In the genomic region with DNA sequence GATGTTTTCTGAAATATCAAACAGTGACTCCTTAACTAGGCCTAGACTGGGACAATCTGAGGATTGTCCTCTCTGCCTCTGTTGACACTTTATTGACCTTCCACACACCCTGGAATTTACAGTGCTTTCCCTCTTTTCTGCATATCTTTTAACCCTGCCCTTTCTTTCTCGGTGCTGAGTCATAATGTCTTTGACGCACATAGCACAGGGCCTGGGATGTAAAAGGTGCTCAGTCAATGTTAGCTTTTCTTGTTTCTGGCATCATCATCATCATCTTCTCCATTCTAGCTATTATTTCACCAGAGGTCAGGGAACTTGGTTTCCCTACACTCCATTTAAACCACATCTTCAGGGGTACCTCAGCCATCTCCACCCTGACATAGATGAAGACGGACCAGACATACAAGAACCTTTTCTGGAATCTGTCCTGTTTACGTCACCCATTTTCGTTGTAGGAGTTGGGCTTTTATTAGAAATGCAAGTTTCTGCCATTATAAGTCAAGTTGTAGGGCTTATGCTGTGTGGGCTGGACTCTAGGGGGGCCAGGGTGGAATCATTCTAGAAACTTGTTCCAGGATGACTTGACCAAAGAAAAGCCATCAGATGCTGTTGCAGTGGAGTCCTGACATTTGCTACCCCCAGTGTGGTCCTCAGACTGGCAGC, we compare ENCODE assay signal across 12 cellular contexts. TPM values are rescaled to one million over a fixed set of nuclear protein-coding genes. Genes with fewer than 3 reads are reported as not detected.
DNase-seq lines count a peak whose midpoint lies in the region; ATAC-seq and TF ChIP-seq lines count a peak whose summit lies in the region.
"Had no signal": no experiment of that assay in that cellular context is flagged by ENCODE, and none has a peak within 500 bp of the region (broad histone marks: within the 10 kb centered on the region; RNA-seq: fewer than 3 reads in every experiment).

No MANE protein-coding gene starts in this region.

- CTCF ChIA-PET in activated CD4-positive, alpha-beta T cell treated with anti-CD3 and anti-CD28 coated beads, Interleukin-2, amount 10 ng/mL, durations not matched to agents 7 days and 5 days (lab: Charles Lee) = no interaction called here
- CTCF ChIA-PET in activated CD8-positive, alpha-beta T cell treated with anti-CD3 and anti-CD28 coated beads, Interleukin-2, amount 10 ng/mL, durations not matched to agents 7 days and 5 days (lab: Charles Lee) = interaction anchor here (0.7 to 0.9 kb wide), 2 partner anchors 25 to 27 kb away, joined by 3 read pairs; no protein-coding TSS in a partner anchor

- peaks cover 69% of the 10 kb centered on the region for H3K36me3 Mint-ChIP-seq in activated CD4-positive, alpha-beta T cell treated with anti-CD3 and anti-CD28 coated beads, Interleukin-2, amount 10 ng/mL, durations not matched to agents 7 days and 5 days (ENCODE audit: low read depth)
- peaks cover 65% of the 10 kb centered on the region for H3K36me3 Mint-ChIP-seq in activated CD8-positive, alpha-beta T cell treated with anti-CD3 and anti-CD28 coated beads, Interleukin-2, amount 10 ng/mL, durations not matched to agents 7 days and 5 days (ENCODE audit: low read depth)

- no peak overlapping the region for H3K4me3 Mint-ChIP-seq in activated CD4-positive, alpha-beta T cell treated with anti-CD3 and anti-CD28 coated beads, Interleukin-2, amount 10 ng/mL, durations not matched to agents 7 days and 5 days
- H3K4me3 Mint-ChIP-seq in activated CD8-positive, alpha-beta T cell treated with anti-CD3 and anti-CD28 coated beads, Interleukin-2, amount 10 ng/mL, durations not matched to agents 7 days and 5 days = no peak overlapping the region

- H3K9me3 ChIP-seq in stomach smooth muscle (ENCODE audit: control insufficient read depth in 2 of 2, low read length in 2 of 2) = no peaks in the 10 kb centered on the region
- H3K9me3 ChIP-seq: colonic mucosa had no signal

- ATAC-seq in activated CD8-positive, alpha-beta T cell treated with anti-CD3 and anti-CD28 coated beads, Interleukin-2, amount 10 ng/mL, durations not matched to agents 7 days and 5 days = no peak
- ATAC-seq in HG03442 (IDR thresholded peaks at IDR 0.05; ENCODE audit: unreplicated experiment) (no peak), HG03095 (IDR thresholded peaks at IDR 0.05; ENCODE audit: unreplicated experiment) (no peak), HG02610 (IDR thresholded peaks at IDR 0.05; ENCODE audit: unreplicated experiment) (no peak)
- ATAC-seq: Panc1 had no signal

- peaks cover 60% of the 10 kb centered on the region for H3K4me1 ChIP-seq in stomach smooth muscle (ENCODE audit: control insufficient read depth, insufficient read depth, low read length)

- peaks cover 57% of the 10 kb centered on the region for H3K4me1 Mint-ChIP-seq in activated CD4-positive, alpha-beta T cell treated with anti-CD3 and anti-CD28 coated beads, Interleukin-2, amount 10 ng/mL, durations not matched to agents 7 days and 5 days
- peaks cover 67% of the 10 kb centered on the region for H3K4me1 Mint-ChIP-seq in activated CD8-positive, alpha-beta T cell treated with anti-CD3 and anti-CD28 coated beads, Interleukin-2, amount 10 ng/mL, durations not matched to agents 7 days and 5 days (ENCODE audit: low read depth)

- no peak for TF ChIP-seq CTCF in fibroblast of mammary gland (conservative IDR thresholded peaks at IDR 0.05; ENCODE audit: control insufficient read depth, insufficient read depth, low read depth, low read length)

- peak overlapping the region; percentile 100 for H3K27ac Mint-ChIP-seq in activated CD4-positive, alpha-beta T cell treated with anti-CD3 and anti-CD28 coated beads, Interleukin-2, amount 10 ng/mL, durations not matched to agents 7 days and 5 days
- peak overlapping the region; percentile 97 for H3K27ac Mint-ChIP-seq in activated CD8-positive, alpha-beta T cell treated with anti-CD3 and anti-CD28 coated beads, Interleukin-2, amount 10 ng/mL, durations not matched to agents 7 days and 5 days

- H3K27me3 Mint-ChIP-seq in activated CD4-positive, alpha-beta T cell treated with anti-CD3 and anti-CD28 coated beads, Interleukin-2, amount 10 ng/mL, durations not matched to agents 7 days and 5 days = no peaks in the 10 kb centered on the region
- no peaks in the 10 kb centered on the region for H3K27me3 Mint-ChIP-seq in activated CD8-positive, alpha-beta T cell treated with anti-CD3 and anti-CD28 coated beads, Interleukin-2, amount 10 ng/mL, durations not matched to agents 7 days and 5 days (ENCODE audit: low read depth)

- peaks cover 22 to 26% of the 10 kb centered on the region in 2 donors for H3K36me3 ChIP-seq in stomach smooth muscle (ENCODE audit: control insufficient read depth in 2 of 2, insufficient read depth in 2 of 2, low read length in 2 of 2)
- H3K36me3 ChIP-seq: colonic mucosa had no signal

- peak overlapping the region in 1 of 2 donors; percentile 3 for H3K9ac ChIP-seq in stomach smooth muscle (ENCODE audit: low read length in 2 of 2)

- DNase-seq in activated CD4-positive, alpha-beta T cell treated with anti-CD3 and anti-CD28 coated beads, Interleukin-2, amount 10 ng/mL, durations not matched to agents 7 days and 5 days = no peak
- DNase-seq in activated CD4-positive, alpha-beta T cell treated with anti-CD3 and anti-CD28 coated beads, Interleukin-2, amount 50 U/mL, for 1 hour = no peak
- no peak for DNase-seq in activated CD8-positive, alpha-beta T cell treated with anti-CD3 and anti-CD28 coated beads, Interleukin-2, amount 10 ng/mL, durations not matched to agents 7 days and 5 days
- peak; percentile 85 for DNase-seq in fibroblast of mammary gland (ENCODE audit: low read depth)
- DNase-seq: activated CD4-positive, alpha-beta T cell treated with anti-CD3 and anti-CD28 coated beads for 4 hours; colonic mucosa; posterior cingulate gyrus had no signal

- POLR2A ChIA-PET in activated CD4-positive, alpha-beta T cell treated with anti-CD3 and anti-CD28 coated beads, Interleukin-2, amount 10 ng/mL, durations not matched to agents 7 days and 5 days (lab: Charles Lee) = no interaction called here
- POLR2A ChIA-PET in activated CD8-positive, alpha-beta T cell treated with anti-CD3 and anti-CD28 coated beads, Interleukin-2, amount 10 ng/mL, durations not matched to agents 7 days and 5 days (lab: Charles Lee) = interaction anchor here (1.5 to 4.0 kb wide), 2 partner anchors 11 to 12 kb away, joined by 3 to 22 read pairs; no protein-coding TSS in a partner anchor

- peaks cover 19% of the 10 kb centered on the region for H3K9me3 Mint-ChIP-seq in activated CD4-positive, alpha-beta T cell treated with anti-CD3 and anti-CD28 coated beads, Interleukin-2, amount 10 ng/mL, durations not matched to agents 7 days and 5 days
- no peaks in the 10 kb centered on the region for H3K9me3 Mint-ChIP-seq in activated CD8-positive, alpha-beta T cell treated with anti-CD3 and anti-CD28 coated beads, Interleukin-2, amount 10 ng/mL, durations not matched to agents 7 days and 5 days (ENCODE audit: insufficient read depth)

- no peaks in the 10 kb centered on the region for H3K27me3 ChIP-seq in stomach smooth muscle (ENCODE audit: control insufficient read depth in 1 of 2, insufficient read depth in 2 of 2, low read length in 2 of 2)
- H3K27me3 ChIP-seq: colonic mucosa had no signal

- H3K27ac ChIP-seq in stomach smooth muscle (ENCODE audit: low read length) = peak overlapping the region; percentile 80

- no peak overlapping the region for H3K4me3 ChIP-seq in fibroblast of mammary gland (ENCODE audit: control insufficient read depth, low read depth, low read length)
- H3K4me3 ChIP-seq in stomach smooth muscle (ENCODE audit: low read length in 2 of 2) = peak overlapping the region; percentile 15 to 16
- H3K4me3 ChIP-seq: colonic mucosa had no signal

RNA-seq across cellular contexts. Expression of a gene that starts 46.6 kb away (rescaled TPM):
- 10 to 100 TPM; 20.0 to 26.1 TPM for total RNA-seq in activated CD4-positive, alpha-beta T cell treated with anti-CD3 and anti-CD28 coated beads, Interleukin-2, amount 10 ng/mL, durations not matched to agents 7 days and 5 days
- total RNA-seq in activated CD8-positive, alpha-beta T cell treated with anti-CD3 and anti-CD28 coated beads, Interleukin-2, amount 10 ng/mL, durations not matched to agents 7 days and 5 days = 10 to 100 TPM; 27.8 to 29.6 TPM
